ENCODE assay signal across 1 cellular context in the genomic region with DNA sequence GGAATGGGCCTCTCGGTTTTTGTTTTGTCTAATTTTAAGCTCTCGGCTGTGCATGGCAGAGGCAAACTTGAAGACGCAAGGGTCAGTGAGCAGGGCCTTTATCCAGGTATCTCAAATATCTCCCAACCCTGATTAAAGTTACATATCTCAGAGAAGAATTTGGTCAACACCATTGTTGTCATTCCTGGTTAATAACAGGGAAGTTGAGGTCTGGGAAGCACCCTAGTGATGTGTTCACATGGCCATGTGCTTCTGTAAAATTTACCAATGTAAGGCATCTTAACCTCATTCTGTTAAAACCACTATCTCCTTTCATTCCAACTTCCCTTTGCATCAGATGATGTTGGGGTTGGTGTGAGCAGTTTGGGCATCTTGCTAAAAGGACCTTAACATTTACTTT.
TF ChIP-seq lines count a peak whose summit lies in the region.

No MANE protein-coding gene starts in this region.

TF ChIP-seq in SK-N-SH, 30 proteins besides CTCF, POLR2A, EP300 and RAD21 (continued from another document):
- TF ChIP-seq FOXM1 (IDR thresholded peaks at IDR 0.05; ENCODE audit: low read depth) = no peak
- no peak for TF ChIP-seq GABPA (IDR thresholded peaks at IDR 0.05; ENCODE audit: low read depth)
- no peak for TF ChIP-seq SIN3A (IDR thresholded peaks at IDR 0.05; ENCODE audit: borderline replicate concordance, low read depth, low read length)
- TF ChIP-seq POLR2AphosphoS5 (IDR thresholded peaks at IDR 0.05; ENCODE audit: low read depth, low read length) = no peak
- TF ChIP-seq FOSL2 (IDR thresholded peaks at IDR 0.05; ENCODE audit: borderline replicate concordance, low read depth) = no peak
- no peak for TF ChIP-seq FOXJ3 (CRISPR knock-in tag; IDR thresholded peaks at IDR 0.05)
- no peak for TF ChIP-seq TCF12 (IDR thresholded peaks at IDR 0.05)
- TF ChIP-seq TAF1 (IDR thresholded peaks at IDR 0.05; ENCODE audit: borderline replicate concordance, low read depth, low read length) = no peak
- TF ChIP-seq YY1 (IDR thresholded peaks at IDR 0.05; ENCODE audit: low read depth) = no peak
